Comparison of ENCODE assay signal across 9 cellular contexts in the genomic region with DNA sequence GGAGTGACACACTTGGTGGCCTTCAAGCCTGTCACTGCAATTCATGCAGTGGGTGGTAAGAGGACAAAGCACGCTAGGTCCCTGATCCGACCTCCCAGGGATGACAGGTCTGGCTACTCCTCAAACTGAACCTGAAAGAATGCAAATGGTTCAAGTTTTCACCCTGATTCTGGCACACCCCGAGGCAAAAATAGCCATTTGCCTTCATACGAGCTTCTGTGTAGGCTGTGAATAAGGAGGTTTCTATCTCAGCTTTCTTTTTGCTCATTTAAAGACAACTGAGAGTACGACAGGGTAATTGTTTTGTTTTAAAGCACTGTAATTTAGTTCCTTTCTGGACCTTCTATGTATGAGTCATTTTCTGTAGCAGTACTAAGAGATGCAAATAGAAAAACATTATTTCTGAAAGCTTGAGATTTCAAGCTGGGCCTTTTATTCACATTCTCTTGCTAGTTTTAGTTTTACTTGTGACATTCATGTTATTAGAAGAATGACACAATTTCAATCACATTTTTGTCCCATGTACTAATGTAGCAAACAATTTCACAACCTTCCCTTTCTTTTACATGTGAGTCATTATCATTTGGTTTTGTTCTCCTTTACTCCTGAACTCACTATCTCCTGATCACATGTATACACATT. TPM values are rescaled to one million over a fixed set of nuclear protein-coding genes. Genes with fewer than 3 reads are reported as not detected.
DNase-seq lines count a peak whose midpoint lies in the region; ATAC-seq and TF ChIP-seq lines count a peak whose summit lies in the region.
"Had no signal": no experiment of that assay in that cellular context is flagged by ENCODE, and none has a peak within 500 bp of the region (broad histone marks: within the 10 kb centered on the region; RNA-seq: fewer than 3 reads in every experiment).

No MANE protein-coding gene starts in this region.

- intact Hi-C loops in heart left ventricle (cut with DNase I) = loop anchor here in 1 of 10 donors (10.0 kb wide), 1 partner anchor 428 kb away; no protein-coding TSS in a partner anchor

- peak overlapping the region; percentile 26 for H3K4me3 ChIP-seq in MM.1S (ENCODE audit: low read length)
- H3K4me3 ChIP-seq in fibroblast of villous mesenchyme (ENCODE audit: low read depth, low read length) = peak overlapping the region; percentile 25
- H3K4me3 ChIP-seq in heart left ventricle = no peak overlapping the region
- no peak overlapping the region for H3K4me3 ChIP-seq in MG63

- 0 out of 2 replicates have a peak overlapping the region, but pooled peaks have one; percentile 4 for H3K9ac ChIP-seq in MM.1S (ENCODE audit: low read length)

- H3K9me2 ChIP-seq in MM.1S (replicated peaks; ENCODE audit: insufficient read depth, low read length) = no peaks in the 10 kb centered on the region

- H3K27ac ChIP-seq in MM.1S (ENCODE audit: low read length) (peak overlapping the region; percentile 9; the same call in 1 of the 2 replicates), heart left ventricle (peak overlapping the region in 1 of 12 donors; percentile 65)

- DNase-seq in MM.1S (peak; percentile 27), fibroblast of villous mesenchyme (ENCODE audit: low read depth) (peak; percentile 69), amniotic stem cell (lab: John Stamatoyannopoulos, UW) (no peak), heart left ventricle (no peak), MG63 (no peak), COLO829 (ENCODE audit: low spot score) (no peak)

- H3K27me3 ChIP-seq in MM.1S (replicated peaks; ENCODE audit: insufficient read depth, low read length) (no peaks in the 10 kb centered on the region), heart left ventricle (no peaks in the 10 kb centered on the region), MG63 (no peaks in the 10 kb centered on the region)

- H3K4me1 ChIP-seq in MM.1S (ENCODE audit: low read length) = peaks cover 5% of the 10 kb centered on the region; the same call in 1 of the 2 replicates
- H3K4me1 ChIP-seq in heart left ventricle = peaks cover 0 to 44% (median 7%) of the 10 kb centered on the region in 12 donors

- H3K4me2 ChIP-seq in MM.1S (ENCODE audit: low read depth, low read length) = peak overlapping the region; percentile 57; the same call in 1 of the 2 replicates

- no peaks in the 10 kb centered on the region for H4K20me1 ChIP-seq in MM.1S (ENCODE audit: insufficient read depth, low read length)

- WGBS in heart left ventricle, 4 donors = 80 to 91% (median 83%) methylated on average over 5 of the region's 5 CpGs

- 0 out of 2 replicates have a peak overlapping the region, but pooled peaks have one; percentile 44 for H2AFZ ChIP-seq in MM.1S (ENCODE audit: low read length)

- no peaks in the 10 kb centered on the region for H3K79me2 ChIP-seq in MM.1S (ENCODE audit: low read length)

- peaks cover 10% of the 10 kb centered on the region; the same call in 1 of the 2 replicates for H3F3A ChIP-seq in MM.1S (ENCODE audit: insufficient read depth, low read length)

- H3K36me3 ChIP-seq in MM.1S (replicated peaks; ENCODE audit: insufficient read depth, low read length) = no peaks in the 10 kb centered on the region
- H3K36me3 ChIP-seq in heart left ventricle = no peaks in the 10 kb centered on the region
- H3K36me3 ChIP-seq in MG63 = no peaks in the 10 kb centered on the region

- ATAC-seq in GM18505 (IDR thresholded peaks at IDR 0.05; ENCODE audit: unreplicated experiment) (peak; percentile 86), GM21619 (IDR thresholded peaks at IDR 0.05; ENCODE audit: unreplicated experiment) (peak; percentile 90), heart left ventricle (no peak)
- ATAC-seq: Panc1 had no signal

- TF ChIP-seq POLR2A in GM18505 (IDR thresholded peaks at IDR 0.05; ENCODE audit: borderline replicate concordance, extremely low read depth, insufficient read depth, insufficient read length) (no peak), heart left ventricle (IDR thresholded peaks at IDR 0.05) (no peak)

- no peaks in the 10 kb centered on the region for H3K9me3 ChIP-seq in MM.1S (replicated peaks; ENCODE audit: insufficient read depth, low read length)
- peaks cover 0 to 6% (median 0%) of the 10 kb centered on the region in 12 donors for H3K9me3 ChIP-seq in heart left ventricle
- no peaks in the 10 kb centered on the region for H3K9me3 ChIP-seq in MG63

- no peak for TF ChIP-seq CTCF in MM.1S (IDR thresholded peaks at IDR 0.05; ENCODE audit: low read length)
- no peak for TF ChIP-seq CTCF in fibroblast of villous mesenchyme (IDR thresholded peaks at IDR 0.05; ENCODE audit: insufficient read depth, low read depth, low read length)
- no peak for TF ChIP-seq CTCF in heart left ventricle (IDR thresholded peaks at IDR 0.05)

RNA-seq across cellular contexts. Expression of gene FDX1, which starts 56.6 kb away (rescaled TPM):
- total RNA-seq in fibroblast of villous mesenchyme = 7.1 and 8.2 TPM in 2 replicates
- total RNA-seq in heart left ventricle = 10 to 100 TPM; 15.2 to 28.5 (median 22.5) TPM
- polyA plus RNA-seq in heart left ventricle = 10 to 100 TPM; 12.3 to 20.3 TPM
- 19.7 and 20.3 TPM in 2 replicates for total RNA-seq in MG63 (2014; rRNA removed; shearing (Covaris generic); ENCODE audit: low replicate concordance)

Comparison
In these comparisons a context has a peak if more than half of its experiments do, and no peak if none do; other contexts are left out.
1. ATAC-seq: peak in GM18505 (single experiment) and GM21619 (single experiment); none in heart left ventricle (0 of 4).
2. DNase-seq: peak in MM.1S (single experiment) and fibroblast of villous mesenchyme (single experiment); none in amniotic stem cell (single experiment), heart left ventricle (0 of 5), MG63 (single experiment) and COLO829 (single experiment).
3. H3K4me3 ChIP-seq: peak in MM.1S (single experiment) and fibroblast of villous mesenchyme (single experiment); none in heart left ventricle (0 of 12) and MG63 (single experiment).